10 cellular contexts compared by ENCODE assay signal in the genomic region with DNA sequence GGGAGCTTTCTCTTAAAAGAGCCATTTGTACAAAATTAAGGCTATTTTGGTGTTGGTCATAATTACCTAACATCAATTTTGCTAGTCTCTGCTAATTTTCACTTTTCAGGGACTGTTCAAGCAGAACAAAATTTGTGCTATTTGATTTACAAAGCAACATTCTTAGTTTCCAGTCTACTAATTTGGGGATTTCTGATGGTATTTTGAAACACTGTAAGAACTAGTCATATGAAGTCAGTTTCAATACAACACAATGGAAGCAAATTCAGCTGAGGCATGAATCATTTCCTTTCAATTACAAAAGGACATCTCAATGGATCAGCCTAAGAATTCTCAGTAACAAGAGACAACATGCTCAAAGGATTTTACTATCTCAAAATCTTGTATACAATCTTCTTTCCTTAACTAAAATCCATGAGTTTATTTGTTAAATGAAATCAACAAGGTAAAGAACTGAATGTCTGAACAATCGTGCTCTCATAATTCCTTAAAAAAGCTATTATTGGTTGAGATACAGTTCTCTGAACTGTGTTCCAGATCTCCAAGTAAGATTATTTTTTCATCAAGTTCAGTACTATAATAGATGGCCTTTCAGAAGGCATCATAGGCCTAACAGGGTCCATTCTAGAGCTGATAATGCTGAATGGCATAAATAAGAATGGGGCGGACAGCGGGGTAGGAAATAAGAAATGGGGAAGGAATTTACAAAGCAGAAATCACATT.
A peak's percentile ranks its signal among the peaks of the same experiment; 100 is the strongest.
DNase-seq lines count a peak whose midpoint lies in the region; ATAC-seq and TF ChIP-seq lines count a peak whose summit lies in the region.
"Had no signal": no experiment of that assay in that cellular context is flagged by ENCODE, and none has a peak within 500 bp of the region (broad histone marks: within the 10 kb centered on the region; RNA-seq: fewer than 3 reads in every experiment).

No MANE protein-coding gene starts in this region.

- TF ChIP-seq CTCF in spleen (IDR thresholded peaks at IDR 0.05 in 8 of 11, conservative IDR thresholded peaks at IDR 0.05 in 3 of 11) = no peak

- H3K9me3 ChIP-seq in spleen = no peaks in the 10 kb centered on the region

- H3K4me1 ChIP-seq in spleen = peaks cover 0 to 13% (median 2%) of the 10 kb centered on the region in 6 donors

- DNase-seq in spleen = no peak
- DNase-seq in KG1 (lab: John Stamatoyannopoulos, UW) = no peak
- no peak for DNase-seq in hippocampal formation (lab: John Stamatoyannopoulos, UW)
- DNase-seq in GM19238 (ENCODE audit: insufficient read length, low spot score) = no peak
- no peak for DNase-seq in NCI-H128 (lab: John Stamatoyannopoulos, UW; ENCODE audit: unreplicated experiment)
- DNase-seq: NCI-H1105 treated with DMSO at 0.1 percent for 48 hours, T-cell had no signal

- intact Hi-C loops in spleen (cut with DNase I; ENCODE audit: low total_unique reads) = no loop called here

- H3K36me3 ChIP-seq in spleen = no peaks in the 10 kb centered on the region

- H3K27ac ChIP-seq in angular gyrus (ENCODE audit: low read depth, low read length) = peak overlapping the region; percentile 33
- H3K27ac ChIP-seq in spleen = peak overlapping the region in 7 of 8 donors; percentile 12 to 67 (median 48)

- H3K4me3 ChIP-seq in spleen = no peak overlapping the region

- peak; percentile 41 for ATAC-seq in GM19023 (IDR thresholded peaks at IDR 0.05; ENCODE audit: unreplicated experiment)
- ATAC-seq in HG02973 (IDR thresholded peaks at IDR 0.05; ENCODE audit: unreplicated experiment) = peak; percentile 49
- ATAC-seq: T-cell had no signal

- H3K27me3 ChIP-seq in spleen (replicated peaks in 1 of 7) = no peaks in the 10 kb centered on the region

- 91 to 98% (median 95%) methylated on average over 3 of the region's 3 CpGs for WGBS in spleen, 5 donors

- TF ChIP-seq POLR2A in spleen (IDR thresholded peaks at IDR 0.05) = no peak
